In genomic region chr1:77421504-77422233, GRCh38 we compare ENCODE assay signal across 10 cellular contexts.
DNase-seq lines count a peak whose midpoint lies in the region; ATAC-seq and FAIRE-seq lines count a peak whose summit lies in the region.
"Had no signal": no experiment of that assay in that cellular context is flagged by ENCODE, and none has a peak within 500 bp of the region (broad histone marks: within the 10 kb centered on the region; RNA-seq: fewer than 3 reads in every experiment).

No MANE protein-coding gene starts in this region.

- no peaks in the 10 kb centered on the region for H3K36me3 ChIP-seq in CD8-positive, alpha-beta memory T cell (ENCODE audit: insufficient read depth, low read length)
- H3K36me3 ChIP-seq: HAP-1 had no signal

- peaks cover 23 to 40% (median 40%) of the 10 kb centered on the region in 3 donors for H3K4me1 Mint-ChIP-seq in CD8-positive, alpha-beta memory T cell

- peaks cover 4 to 15% of the 10 kb centered on the region in 2 donors for H3K27me3 Mint-ChIP-seq in CD8-positive, alpha-beta memory T cell

- peaks cover 35% of the 10 kb centered on the region for H3K4me1 ChIP-seq in CD8-positive, alpha-beta memory T cell (ENCODE audit: insufficient read depth, low read length)
- H3K4me1 ChIP-seq: HAP-1 had no signal

- peaks cover 0 to 27% (median 9%) of the 10 kb centered on the region in 3 donors for H3K36me3 Mint-ChIP-seq in CD8-positive, alpha-beta memory T cell

- H3K9me3 Mint-ChIP-seq in CD8-positive, alpha-beta memory T cell = peaks cover 0 to 15% (median 10%) of the 10 kb centered on the region in 5 donors

- peak overlapping the region; percentile 5 for H3K4me3 ChIP-seq in CD8-positive, alpha-beta memory T cell (ENCODE audit: low read length)
- H3K4me3 ChIP-seq: HAP-1 had no signal

- POLR2A ChIA-PET in CD8-positive, alpha-beta memory T cell (lab: Charles Lee) = no interaction called here

- no peaks in the 10 kb centered on the region for H3K9me3 ChIP-seq in CD8-positive, alpha-beta memory T cell (ENCODE audit: low read length)
- H3K9me3 ChIP-seq: HAP-1 had no signal

- no peak overlapping the region for H3K27ac ChIP-seq in CD8-positive, alpha-beta memory T cell (ENCODE audit: low read depth, low read length)

- H3K27me3 ChIP-seq in CD8-positive, alpha-beta memory T cell (ENCODE audit: insufficient read depth, low read length, poor library complexity, severe bottlenecking) = no peaks in the 10 kb centered on the region

- FAIRE-seq in GM19239 (lab: Jason Lieb, UNC) = no peak

- peak in 3 of 5 donors; percentile 27 to 46 (median 31) for DNase-seq in CD8-positive, alpha-beta memory T cell
- DNase-seq in central memory CD4-positive, alpha-beta T cell = peak; percentile 36
- no peak for DNase-seq in GM19239 (ENCODE audit: insufficient read length, low spot score)
- DNase-seq in SW480 (ENCODE audit: low spot score) = no peak
- no peak for DNase-seq in HUDEP-2 (lab: John Stamatoyannopoulos, UW; ENCODE audit: unreplicated experiment in 76 of 76)
- DNase-seq: glutamatergic neuron, left colon had no signal

- ATAC-seq in GM19438 (IDR thresholded peaks at IDR 0.05; ENCODE audit: low read depth, unreplicated experiment) (peak; percentile 76), HG02981 (IDR thresholded peaks at IDR 0.05; ENCODE audit: unreplicated experiment) (peak; percentile 82)
- ATAC-seq: left colon had no signal

- peak overlapping the region in 3 of 8 donors; percentile 26 to 41 (median 40) for H3K27ac Mint-ChIP-seq in CD8-positive, alpha-beta memory T cell

- CTCF ChIA-PET in CD8-positive, alpha-beta memory T cell (lab: Charles Lee) = no interaction called here

- H3K4me3 Mint-ChIP-seq in CD8-positive, alpha-beta memory T cell = peak overlapping the region in 6 of 7 donors; percentile 3 to 67 (median 50)

Comparison
In these comparisons a context has a peak if more than half of its experiments do, and no peak if none do; other contexts are left out.
1. DNase-seq: peak in CD8-positive, alpha-beta memory T cell (3 of 5) and central memory CD4-positive, alpha-beta T cell (single experiment); none in GM19239 (single experiment), SW480 (single experiment) and HUDEP-2 (0 of 76).